Comparison of ENCODE assay signal across 34 cellular contexts in genomic region chr16:74153773-74154172, GRCh38.
DNase-seq lines count a peak whose midpoint lies in the region; ATAC-seq, FAIRE-seq and TF ChIP-seq lines count a peak whose summit lies in the region.
"Had no signal": no experiment of that assay in that cellular context is flagged by ENCODE, and none has a peak within 500 bp of the region (broad histone marks: within the 10 kb centered on the region; RNA-seq: fewer than 3 reads in every experiment).

No MANE protein-coding gene starts in this region.

- TF ChIP-seq EP300 in HepG2 (IDR thresholded peaks at IDR 0.05; ENCODE audit: low read depth in 2 of 2, low read length in 2 of 2) = no peak
- TF ChIP-seq EP300 in HepG2 (CRISPR knock-in tag; IDR thresholded peaks at IDR 0.05; ENCODE audit: borderline replicate concordance) = no peak

- H3K9me3 ChIP-seq in HepG2 (ENCODE audit: low read length) (no peaks in the 10 kb centered on the region), liver (ENCODE audit: control insufficient read depth in 4 of 4, low read length in 3 of 4) (peaks cover 0 to 3% (median 0%) of the 10 kb centered on the region in 4 donors), right lobe of liver (peaks cover 0 to 4% (median 0%) of the 10 kb centered on the region in 4 donors)
- H3K9me3 ChIP-seq: A549, BE2C, Caco-2 had no signal

- FAIRE-seq in HepG2 (lab: Jason Lieb, UNC) = no peak
- FAIRE-seq: A204.1, A549, D721Med had no signal

- DNase-seq in left lobe of liver (ENCODE audit: low spot score) = peak; percentile 86
- DNase-seq in HepG2 (ENCODE audit: low spot score) = no peak
- DNase-seq in right lobe of liver = peak; percentile 61 to 79 (median 69)
- DNase-seq in NCI-H1048 (lab: John Stamatoyannopoulos, UW) = no peak
- DNase-seq in DMS53 treated with DMSO at 0.1 percent for 48 hours (lab: John Stamatoyannopoulos, UW; ENCODE audit: unreplicated experiment) = no peak
- DNase-seq in activated naive CD4-positive, alpha-beta T cell (lab: John Stamatoyannopoulos, UW) = no peak
- DNase-seq: 8988T; ACHN; AML-193; BE2C; C1 segment of cervical spinal cord; Caco-2; Calu3; CD4-positive, alpha-beta memory T cell; CD4-positive, alpha-beta T cell; CD4-positive, CD25-positive, alpha-beta regulatory T cell; CD8-positive, alpha-beta memory T cell; CD8-positive, alpha-beta T cell; COR-L47; DMS 273 treated with DMSO at 0.1 percent for 48 hours; DMS153; DMS79; DMS79 treated with DMSO at 0.1 percent for 48 hours; DND-41; EL had no signal

- no TSS peak for BruUV-seq in HepG2 (replicated peaks; lab: Mats Ljungman, UMichigan)

- H3K27ac ChIP-seq in HepG2 (ENCODE audit: extremely low read length, insufficient read depth, low read length) = no peak overlapping the region
- H3K27ac ChIP-seq in liver (ENCODE audit: low read depth in 1 of 2, low read length in 2 of 2) = peak overlapping the region; percentile 42 to 64
- peak overlapping the region in 2 of 3 donors; percentile 22 to 52 for H3K27ac ChIP-seq in right lobe of liver
- H3K27ac ChIP-seq: 22Rv1; A549; BLaER1; BLaER1 treated with 17β-estradiol and CSF1 and Interleukin-3, amounts not matched to agents 10 nM and 100 nM; C4-2B had no signal

- CTCF ChIA-PET in HepG2 (lab: Yijun Ruan, JAX; ENCODE audit: low intra/inter-chr PET ratio, low total read pairs) = no interaction called here

- no peaks in the 10 kb centered on the region for H3K27me3 ChIP-seq in HepG2 (ENCODE audit: control insufficient read depth in 1 of 2, insufficient read depth in 2 of 2, low read length in 2 of 2)
- no peaks in the 10 kb centered on the region for H3K27me3 ChIP-seq in liver (ENCODE audit: control insufficient read depth in 4 of 4, insufficient read depth in 4 of 4, low read length in 3 of 4)
- no peaks in the 10 kb centered on the region for H3K27me3 ChIP-seq in right lobe of liver
- H3K27me3 ChIP-seq: BE2C; BLaER1; BLaER1 treated with 17β-estradiol and CSF1 and Interleukin-3, amounts not matched to agents 10 nM and 100 nM had no signal

- H3K9ac ChIP-seq in HepG2 (ENCODE audit: insufficient read depth, low read depth, low read length) (no peak overlapping the region), liver (ENCODE audit: low read depth in 1 of 2, low read length in 2 of 2) (no peak overlapping the region)
- H3K9ac ChIP-seq: BLaER1; BLaER1 treated with 17β-estradiol and CSF1 and Interleukin-3, amounts not matched to agents 10 nM and 100 nM had no signal

- H2AFZ ChIP-seq in HepG2 (ENCODE audit: low read length) = no peak overlapping the region

- ATAC-seq in left lobe of liver = peak; percentile 99
- ATAC-seq in HepG2 = no peak
- ATAC-seq in right lobe of liver = peak; percentile 98 to 100 (median 99)
- ATAC-seq in GM18868 (IDR thresholded peaks at IDR 0.05; ENCODE audit: unreplicated experiment) = no peak
- ATAC-seq: A549; CD8-positive, alpha-beta T cell had no signal

- no peak overlapping the region for H3K4me2 ChIP-seq in HepG2 (ENCODE audit: low read depth, low read length)
- H3K4me2 ChIP-seq: A549; BLaER1; BLaER1 treated with 17β-estradiol and CSF1 and Interleukin-3, amounts not matched to agents 10 nM and 100 nM had no signal

- no peaks in the 10 kb centered on the region for H4K20me1 ChIP-seq in HepG2 (ENCODE audit: insufficient read depth, low read length)
- H4K20me1 ChIP-seq: BLaER1; BLaER1 treated with 17β-estradiol and CSF1 and Interleukin-3, amounts not matched to agents 10 nM and 100 nM had no signal

- H3K4me3 ChIP-seq in HepG2 (replicated peaks in 1 of 3; ENCODE audit: insufficient read depth in 1 of 3, low read depth in 2 of 3, low read length in 3 of 3) = no peak overlapping the region
- H3K4me3 ChIP-seq in liver (ENCODE audit: low read depth in 1 of 3, low read length in 3 of 3) = no peak overlapping the region
- H3K4me3 ChIP-seq in right lobe of liver = no peak overlapping the region
- H3K4me3 ChIP-seq: A549; BLaER1; BLaER1 treated with 17β-estradiol and CSF1 and Interleukin-3, amounts not matched to agents 10 nM and 100 nM had no signal

- POLR2A ChIA-PET in HepG2 (lab: Yijun Ruan, JAX) = no interaction called here

- intact Hi-C loops in HepG2 (cut with micrococcal nuclease; ENCODE audit: unreplicated experiment) = no loop called here
- intact Hi-C loops in right lobe of liver (cut with DNase I) = no loop called here

- no peak for TF ChIP-seq POLR2A in HepG2 (IDR thresholded peaks at IDR 0.05; ENCODE audit: insufficient read depth in 1 of 2, low read depth in 2 of 2, low read length in 2 of 2)
- no peak for TF ChIP-seq POLR2A in right lobe of liver (IDR thresholded peaks at IDR 0.05)

- H3K4me1 ChIP-seq in HepG2 (ENCODE audit: insufficient read depth, low read length) (no peaks in the 10 kb centered on the region), liver (ENCODE audit: control insufficient read depth in 4 of 4, insufficient read depth in 4 of 4, low read length in 3 of 4) (peaks cover 0 to 12% (median 7%) of the 10 kb centered on the region in 4 donors), right lobe of liver (peaks cover 0 to 14% (median 7%) of the 10 kb centered on the region in 4 donors)
- H3K4me1 ChIP-seq: A549; BE2C; BLaER1 treated with 17β-estradiol and CSF1 and Interleukin-3, amounts not matched to agents 10 nM and 100 nM; Caco-2 had no signal

- no peak for TF ChIP-seq CTCF in HepG2 (CRISPR knock-in tag; IDR thresholded peaks at IDR 0.05)
- no peak for TF ChIP-seq CTCF in liver (IDR thresholded peaks at IDR 0.05; ENCODE audit: low read depth, low read length, missing input control)
- TF ChIP-seq CTCF in right lobe of liver (IDR thresholded peaks at IDR 0.05) = no peak

- TF ChIP-seq RAD21 in HepG2 (CRISPR knock-in tag; IDR thresholded peaks at IDR 0.05) (no peak), liver (IDR thresholded peaks at IDR 0.05) (peak; percentile 59 to 61)

- H3K36me3 ChIP-seq in HepG2 (replicated peaks in 1 of 2; ENCODE audit: control insufficient read depth in 1 of 2, insufficient read depth in 2 of 2, low read length in 2 of 2) (no peaks in the 10 kb centered on the region), liver (ENCODE audit: control insufficient read depth in 4 of 4, insufficient read depth in 3 of 4, low read depth in 1 of 4, low read length in 3 of 4) (no peaks in the 10 kb centered on the region), right lobe of liver (no peaks in the 10 kb centered on the region)
- H3K36me3 ChIP-seq: BE2C; BLaER1; BLaER1 treated with 17β-estradiol and CSF1 and Interleukin-3, amounts not matched to agents 10 nM and 100 nM had no signal

- H3K79me2 ChIP-seq in HepG2 (ENCODE audit: insufficient read depth, low read length) = no peaks in the 10 kb centered on the region

- in situ Hi-C loops in HepG2 (cut with HindIII; ENCODE audit: extremely low pct_ligation_motif_present, low pct_unique_long_range_greater_than_20kb) = no loop called here

- 0% methylated on average over 1 of the region's 1 CpG for WGBS in HepG2 (ENCODE audit: low lambda C conversion rate)
- 13% methylated on average over 1 of the region's 1 CpG for WGBS in liver
- WGBS in right lobe of liver (ENCODE audit: insufficient coverage, low coverage, low lambda C conversion rate, missing lambda C conversion rate) = 0% methylated on average over 1 of the region's 1 CpG

TF ChIP-seq in HepG2, 621 proteins besides CTCF, POLR2A, EP300 and RAD21:
- TF ChIP-seq STAG1 (CRISPR knock-in tag; IDR thresholded peaks at IDR 0.05) (no peak), HNF4A (CRISPR knock-in tag; IDR thresholded peaks at IDR 0.05) (peak; percentile 47)

TF ChIP-seq in liver, 16 proteins besides CTCF, POLR2A, EP300 and RAD21 (continues in another document):
- TF ChIP-seq RXRA (IDR thresholded peaks at IDR 0.05) (peak; percentile 99), FOXA1 (IDR thresholded peaks at IDR 0.05) (peak; percentile 88), ZBTB33 (IDR thresholded peaks at IDR 0.05) (peak; percentile 96), JUND (IDR thresholded peaks at IDR 0.05) (peak; percentile 83 to 94), REST (IDR thresholded peaks at IDR 0.05) (peak; percentile 86), FOXA2 (IDR thresholded peaks at IDR 0.05) (peak; percentile 85), TAF1 (conservative IDR thresholded peaks at IDR 0.05) (no peak)

Comparison
In these comparisons a context has a peak if more than half of its experiments do, and no peak if none do; other contexts are left out.
1. ATAC-seq: peak in left lobe of liver (single experiment) and right lobe of liver (4 of 4); none in HepG2 (single experiment) and GM18868 (single experiment).
2. DNase-seq: peak in left lobe of liver (single experiment) and right lobe of liver (3 of 3); none in HepG2 (single experiment), NCI-H1048 (single experiment), DMS53 treated with DMSO at 0.1 percent for 48 hours (single experiment) and activated naive CD4-positive, alpha-beta T cell (0 of 4).